Comparison of ENCODE assay signal across 1 cellular context in genomic region chr1:23504156-23504555, GRCh38. TPM values are rescaled to one million over a fixed set of nuclear protein-coding genes. Genes with fewer than 3 reads are reported as not detected.
DNase-seq lines count a peak whose midpoint lies in the region; TF ChIP-seq lines count a peak whose summit lies in the region.
"Not testable (repeated sequence)": the region's sequence is repeated elsewhere in the genome, so short reads cannot be mapped to it uniquely, and the experiment has no call there.

No MANE protein-coding gene starts in this region.

- H3K4me3 Mint-ChIP-seq in glutamatergic neuron (ENCODE audit: unreplicated experiment), result not testable (repeated sequence)

- TF ChIP-seq CTCF in glutamatergic neuron (IDR thresholded peaks at IDR 0.05; ENCODE audit: partially characterized antibody, unreplicated experiment), result not testable (repeated sequence)

- peak; percentile 44 for DNase-seq in glutamatergic neuron

- H3K27me3 Mint-ChIP-seq in glutamatergic neuron (ENCODE audit: unreplicated experiment), result not testable (repeated sequence)

- H3K27ac Mint-ChIP-seq in glutamatergic neuron (ENCODE audit: unreplicated experiment), result not testable (repeated sequence)

- not testable (repeated sequence) for H3K36me3 Mint-ChIP-seq in glutamatergic neuron (ENCODE audit: unreplicated experiment)

- H3K4me1 Mint-ChIP-seq in glutamatergic neuron (ENCODE audit: low read depth, unreplicated experiment), result peaks cover 17% of the 10 kb centered on the region

- H3K9me3 Mint-ChIP-seq in glutamatergic neuron (ENCODE audit: unreplicated experiment), result not testable (repeated sequence)

RNA-seq across cellular contexts. Expression of gene ASAP3, which starts 20.2 kb away (rescaled TPM):
- total RNA-seq in glutamatergic neuron (ENCODE audit: unreplicated experiment), result 53.5 TPM

RNA-seq across cellular contexts. Expression of gene E2F2, which starts 26.9 kb away (rescaled TPM):
- 5.4 TPM for total RNA-seq in glutamatergic neuron (ENCODE audit: unreplicated experiment)

RNA-seq across cellular contexts. Expression of gene ID3, which starts 55.1 kb away (rescaled TPM):
- total RNA-seq in glutamatergic neuron (ENCODE audit: unreplicated experiment), result 10.9 TPM
